ENCODE assay signal across 11 cellular contexts in the genomic region with DNA sequence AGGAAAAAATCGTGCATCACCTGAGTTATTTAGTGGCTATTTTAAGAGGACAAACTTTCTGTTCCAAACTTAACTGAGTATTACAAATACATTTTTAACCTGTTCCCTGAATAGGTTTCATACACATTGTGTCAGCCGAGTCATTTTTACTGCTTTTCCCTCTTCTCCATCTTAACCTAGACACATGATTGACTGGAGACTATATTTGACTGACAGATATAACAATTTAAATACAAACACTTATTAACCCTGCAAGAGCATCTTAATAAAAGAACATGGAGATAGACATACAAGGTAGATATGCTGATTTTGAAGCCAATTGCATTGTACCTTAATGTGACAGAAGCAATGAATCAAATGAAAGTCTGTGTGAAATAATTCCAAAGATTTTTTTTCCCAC.
"Had no signal": no experiment of that assay in that cellular context is flagged by ENCODE, and none has a peak within 500 bp of the region (broad histone marks: within the 10 kb centered on the region; RNA-seq: fewer than 3 reads in every experiment).

No MANE protein-coding gene starts in this region.

- ATAC-seq: activated naive CD4-positive, alpha-beta T cell treated with anti-CD3 and anti-CD28 coated beads, Interleukin-2, amount 50 U/mL, for 72 hours; activated naive CD8-positive, alpha-beta T cell treated with anti-CD3 and anti-CD28 coated beads, Interleukin-2, amount 50 U/mL, for 24 hours; activated T-cell treated with anti-CD3 and anti-CD28 coated beads, Interleukin-2, amount 50 U/mL, for 4 hours; activated T-cell treated with anti-CD3 and anti-CD28 coated beads, Interleukin-2, amount 50 U/mL, for 72 hours; activated T-helper 17 cell treated with anti-CD3 and anti-CD28 coated beads, Interleukin-2, amount 50 U/mL, for 72 hours; body of pancreas had no signal

- H3K36me3 ChIP-seq: adrenal gland, ascending aorta, brain microvascular endothelial cell, breast epithelium, cardiac muscle cell had no signal

- H3K27me3 ChIP-seq: adrenal gland, ascending aorta, body of pancreas, brain microvascular endothelial cell, breast epithelium, cardiac muscle cell had no signal

- H3K9me3 ChIP-seq: adrenal gland, ascending aorta, body of pancreas, breast epithelium had no signal

- H3K27ac ChIP-seq: adrenal gland, ascending aorta, body of pancreas, brain microvascular endothelial cell, breast epithelium, cardiac muscle cell had no signal

- H3K4me3 ChIP-seq: adrenal gland, ascending aorta, body of pancreas, breast epithelium, cardiac muscle cell had no signal
